1 cellular context compared by ENCODE assay signal in the genomic region with DNA sequence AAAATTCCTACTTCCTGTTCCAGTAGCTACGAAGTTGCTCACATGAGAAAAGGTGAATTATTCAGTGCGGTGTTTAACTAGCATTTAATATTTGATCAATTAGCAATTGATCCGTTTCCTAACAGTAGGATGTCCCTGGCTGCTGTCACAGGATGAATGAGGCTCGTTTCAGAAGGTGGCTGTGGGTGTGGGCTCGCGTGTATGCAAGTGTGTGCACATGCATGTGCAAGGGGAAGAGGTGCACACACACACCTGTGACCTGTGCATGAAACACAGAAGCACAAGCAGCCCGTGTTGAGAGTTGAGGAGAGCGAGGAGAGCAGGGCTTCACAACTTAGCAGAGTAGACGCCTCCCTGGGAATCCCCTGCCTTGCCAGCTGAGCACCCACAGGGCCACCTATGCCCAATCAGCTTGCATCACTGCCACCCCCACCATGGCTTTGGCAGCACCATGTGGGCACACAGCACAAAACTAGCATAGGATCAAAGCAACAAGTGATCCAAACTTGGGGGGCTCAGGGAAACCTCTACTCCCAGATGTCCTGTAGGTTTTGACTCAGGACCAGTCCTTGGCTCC.
TF ChIP-seq lines count a peak whose summit lies in the region.

No MANE protein-coding gene starts in this region.

TF ChIP-seq in GM23338, 12 proteins besides CTCF, POLR2A, EP300 and RAD21 (continued from another document):
- TF ChIP-seq ZNF462 (CRISPR knock-in tag; IDR thresholded peaks at IDR 0.05) (no peak), NANOG (IDR thresholded peaks at IDR 0.05; ENCODE audit: borderline replicate concordance) (no peak), ZNF331 (CRISPR knock-in tag; IDR thresholded peaks at IDR 0.05; ENCODE audit: low read depth) (no peak), ETS1 (IDR thresholded peaks at IDR 0.05) (no peak), JUNB (IDR thresholded peaks at IDR 0.05; ENCODE audit: unreplicated experiment) (no peak), STAT1 (IDR thresholded peaks at IDR 0.05; ENCODE audit: unreplicated experiment) (no peak)
